Comparison of ENCODE assay signal across 9 cellular contexts in genomic region chr11:83681045-83681781, GRCh38.
DNase-seq lines count a peak whose midpoint lies in the region; ATAC-seq, FAIRE-seq and TF ChIP-seq lines count a peak whose summit lies in the region.
"Had no signal": no experiment of that assay in that cellular context is flagged by ENCODE, and none has a peak within 500 bp of the region (broad histone marks: within the 10 kb centered on the region; RNA-seq: fewer than 3 reads in every experiment).

No MANE protein-coding gene starts in this region.

- H3K4me1 ChIP-seq in H1 (replicated peaks in 1 of 4; ENCODE audit: control insufficient read depth in 3 of 4, insufficient read depth in 4 of 4, low read length in 3 of 4) (peaks cover 0 to 9% (median 5%) of the 10 kb centered on the region in 4 experiments; a peak in 3 of 7 replicates), thyroid gland (peaks cover 5 to 11% of the 10 kb centered on the region in 2 donors)

- H3K4ac ChIP-seq in H1 (replicated peaks; ENCODE audit: insufficient read length, low read depth, low read length), result no peak overlapping the region

- no peak overlapping the region for H4K5ac ChIP-seq in H1 (ENCODE audit: insufficient read length, low read depth, low read length)

- H3K36me3 ChIP-seq in H1 (ENCODE audit: control insufficient read depth in 2 of 4, insufficient read depth in 4 of 4, low read length in 3 of 4) (no peaks in the 10 kb centered on the region), thyroid gland (no peaks in the 10 kb centered on the region)

- no peak overlapping the region for H4K91ac ChIP-seq in H1 (replicated peaks; ENCODE audit: insufficient read length, low read length)

- no peaks in the 10 kb centered on the region for H3K36me3 Mint-ChIP-seq in IgD-negative memory B cell
- H3K36me3 Mint-ChIP-seq in natural killer cell, result no peaks in the 10 kb centered on the region

- TF ChIP-seq CTCF in H1 (IDR thresholded peaks at IDR 0.05; ENCODE audit: control extremely low read depth in 1 of 3, insufficient read depth in 1 of 3, low read depth in 1 of 3, low read length in 3 of 3) (no peak), thyroid gland (IDR thresholded peaks at IDR 0.05) (no peak), D721Med (IDR thresholded peaks at IDR 0.05; ENCODE audit: insufficient read depth, missing control alignments) (no peak), natural killer cell (IDR thresholded peaks at IDR 0.05) (no peak)

- H2BK15ac ChIP-seq in H1 (ENCODE audit: low read length), result no peak overlapping the region

- no peak overlapping the region for H3K14ac ChIP-seq in H1 (ENCODE audit: insufficient read length)

- no peak overlapping the region for H3K27ac Mint-ChIP-seq in IgD-negative memory B cell
- no peak overlapping the region for H3K27ac Mint-ChIP-seq in natural killer cell

- TF ChIP-seq RAD21 in H1 (IDR thresholded peaks at IDR 0.05 in 1 of 2, conservative IDR thresholded peaks at IDR 0.05 in 1 of 2; ENCODE audit: low read depth in 2 of 2, low read length in 2 of 2), result no peak

- 91% methylated on average over 15 of the region's 15 CpGs; no CpG with 5 or more reads in 1 of the 2 experiments for WGBS in H1 (ENCODE audit: extremely low coverage in 1 of 2, insufficient coverage in 1 of 2, insufficient read length in 1 of 2, insufficient replicate concordance in 2 of 2, low coverage in 1 of 2, low lambda C conversion rate in 2 of 2, missing lambda C conversion rate in 1 of 2), 2 experiments
- 36 to 39% methylated on average over 15 of the region's 15 CpGs for WGBS in thyroid gland, 2 donors

- H3K27me3 Mint-ChIP-seq in IgD-negative memory B cell (peaks cover 36% of the 10 kb centered on the region), natural killer cell (ENCODE audit: low read depth in 2 of 2) (no peaks in the 10 kb centered on the region)

- no peak overlapping the region for H2BK20ac ChIP-seq in H1 (ENCODE audit: low read length)

- no peaks in the 10 kb centered on the region for H3K79me2 ChIP-seq in H1 (ENCODE audit: control insufficient read depth in 1 of 2, insufficient read depth in 2 of 2, low read length in 2 of 2)

- H4K8ac ChIP-seq in H1 (ENCODE audit: extremely low read depth, insufficient read depth, low read length), result no peak overlapping the region

- no peak overlapping the region for H3K18ac ChIP-seq in H1 (ENCODE audit: extremely low read depth, low read length)

- H2BK5ac ChIP-seq in H1 (ENCODE audit: low read depth, low read length), result no peak overlapping the region

- no peaks in the 10 kb centered on the region for H4K20me1 ChIP-seq in H1 (replicated peaks in 1 of 2; ENCODE audit: control insufficient read depth in 1 of 2, insufficient read depth in 2 of 2, low read length in 2 of 2)

- H3K9me3 Mint-ChIP-seq in IgD-negative memory B cell (peaks cover 0 to 2% (median 2%) of the 10 kb centered on the region in 3 donors), natural killer cell (peaks cover 3 to 10% of the 10 kb centered on the region in 2 donors)

- H2AFZ ChIP-seq in H1 (ENCODE audit: low read length), result no peak overlapping the region

- POLR2A ChIA-PET in H1 (lab: Charles Lee; ENCODE audit: partially characterized antibody), result interaction anchor here (0.8 kb wide), 1 partner anchor 44 kb away, joined by 3 read pairs; no protein-coding TSS in a partner anchor

- H2BK120ac ChIP-seq in H1 (replicated peaks; ENCODE audit: low read depth, low read length), result no peak overlapping the region

- CTCF ChIA-PET in H1 (lab: Charles Lee; ENCODE audit: partially characterized antibody), result interaction anchor here (0.9 to 2.1 kb wide), 9 partner anchors 10 to 431 kb away, joined by 3 to 8 read pairs (median 4); no protein-coding TSS in a partner anchor

- H3K23ac ChIP-seq in H1 (ENCODE audit: insufficient read length), result no peak overlapping the region

- no peak overlapping the region for H3K27ac ChIP-seq in H1 (ENCODE audit: low read depth, low read length)
- H3K27ac ChIP-seq in thyroid gland, result peak overlapping the region; percentile 67 to 87 (median 84)

- H2BK12ac ChIP-seq in H1 (ENCODE audit: low read depth, low read length), result peak overlapping the region; percentile 42; the same call in 1 of the 2 replicates

- peak overlapping the region; percentile 17 to 89 (median 80) for H3K4me3 Mint-ChIP-seq in IgD-negative memory B cell
- no peak overlapping the region for H3K4me3 Mint-ChIP-seq in natural killer cell

- no peaks in the 10 kb centered on the region for H3K79me1 ChIP-seq in H1 (ENCODE audit: low read depth, low read length)

- intact Hi-C loops in thyroid gland (cut with DNase I) (no loop called here), natural killer cell (cut with micrococcal nuclease) (no loop called here)

- no peak for TF ChIP-seq EP300 in H1 (IDR thresholded peaks at IDR 0.05; ENCODE audit: borderline replicate concordance in 1 of 2, low read depth in 2 of 2, low read length in 2 of 2)

- TF ChIP-seq POLR2A in H1 (IDR thresholded peaks at IDR 0.05; ENCODE audit: control extremely low read depth in 1 of 2, low read depth in 2 of 2, low read length in 2 of 2) (no peak), thyroid gland (IDR thresholded peaks at IDR 0.05) (peak in 1 of 2 donors; percentile 52)

- H2AK5ac ChIP-seq in H1 (ENCODE audit: low read depth, low read length), result no peak overlapping the region

- no peak overlapping the region for H3K4me2 ChIP-seq in H1 (ENCODE audit: insufficient read depth in 1 of 2, low read depth in 2 of 2, low read length in 2 of 2)

- no peak overlapping the region for H3K9ac ChIP-seq in H1 (replicated peaks in 1 of 4; ENCODE audit: extremely low read depth in 1 of 4, low read depth in 3 of 4, low read length in 3 of 4)

- no peak overlapping the region for H3K56ac ChIP-seq in H1 (replicated peaks; ENCODE audit: insufficient read length, low read depth, low read length)

- no peak overlapping the region for H3K4me3 ChIP-seq in H1 (ENCODE audit: extremely low read depth in 1 of 4, insufficient read depth in 2 of 4, low read depth in 3 of 4, low read length in 4 of 4)
- H3K4me3 ChIP-seq in thyroid gland (replicated peaks in 1 of 3), result peak overlapping the region in 2 of 3 donors; percentile 17 to 37

- ATAC-seq in natural killer cell, result no peak

- DNase-seq in NCI-H510A treated with DMSO at 0.1 percent for 48 hours (lab: John Stamatoyannopoulos, UW), result peak; percentile 33
- DNase-seq in NCI-H510A (lab: John Stamatoyannopoulos, UW), result no peak
- no peak for DNase-seq in H1 (ENCODE audit: low read depth in 1 of 2, low spot score in 2 of 2)
- peak; percentile 17 to 28 for DNase-seq in thyroid gland
- no peak for DNase-seq in OCI-M1 (lab: John Stamatoyannopoulos, UW)
- DNase-seq in D721Med (ENCODE audit: insufficient read length, low spot score), result no peak
- DNase-seq in natural killer cell, result no peak

- H3K4me1 Mint-ChIP-seq in IgD-negative memory B cell, result peaks cover 10 to 21% (median 19%) of the 10 kb centered on the region in 3 donors
- no peaks in the 10 kb centered on the region for H3K4me1 Mint-ChIP-seq in natural killer cell

- FAIRE-seq in H1 (lab: Jason Lieb, UNC) (no peak), D721Med (lab: Jason Lieb, UNC) (no peak)
- FAIRE-seq: endothelial cell of umbilical vein had no signal

- H3K9me3 ChIP-seq in H1 (ENCODE audit: insufficient read depth in 2 of 2, low read depth in 1 of 2, low read length in 1 of 2), result no peaks in the 10 kb centered on the region
- H3K9me3 ChIP-seq in thyroid gland, result no peaks in the 10 kb centered on the region

- no peaks in the 10 kb centered on the region for H3K27me3 ChIP-seq in H1 (replicated peaks in 1 of 4; ENCODE audit: control insufficient read depth in 3 of 4, extremely low read depth in 1 of 4, insufficient read depth in 3 of 4, low read length in 3 of 4)
- no peaks in the 10 kb centered on the region for H3K27me3 ChIP-seq in thyroid gland

- no peaks in the 10 kb centered on the region for H3K23me2 ChIP-seq in H1 (ENCODE audit: low read depth, low read length)

TF ChIP-seq in H1, 55 proteins besides CTCF, POLR2A, EP300 and RAD21:
- TF ChIP-seq RBBP5 (IDR thresholded peaks at IDR 0.05; ENCODE audit: borderline replicate concordance, low read depth, low read length) (no peak), ATF3 (IDR thresholded peaks at IDR 0.05; ENCODE audit: insufficient read depth, low read depth, low read length) (no peak), BCL11A (IDR thresholded peaks at IDR 0.05; ENCODE audit: low read depth in 2 of 2, low read length in 2 of 2) (no peak)

Comparison
In these comparisons a context has a peak if more than half of its experiments do, and no peak if none do; other contexts are left out.
1. DNase-seq: peak in NCI-H510A treated with DMSO at 0.1 percent for 48 hours (single experiment) and thyroid gland (2 of 2); none in NCI-H510A (single experiment), H1 (0 of 2), OCI-M1 (single experiment), D721Med (single experiment) and natural killer cell (single experiment).
2. H3K4me3 ChIP-seq: peak in thyroid gland (2 of 3); none in H1 (0 of 4).